ENCODE assay signal across 24 cellular contexts in the genomic region with DNA sequence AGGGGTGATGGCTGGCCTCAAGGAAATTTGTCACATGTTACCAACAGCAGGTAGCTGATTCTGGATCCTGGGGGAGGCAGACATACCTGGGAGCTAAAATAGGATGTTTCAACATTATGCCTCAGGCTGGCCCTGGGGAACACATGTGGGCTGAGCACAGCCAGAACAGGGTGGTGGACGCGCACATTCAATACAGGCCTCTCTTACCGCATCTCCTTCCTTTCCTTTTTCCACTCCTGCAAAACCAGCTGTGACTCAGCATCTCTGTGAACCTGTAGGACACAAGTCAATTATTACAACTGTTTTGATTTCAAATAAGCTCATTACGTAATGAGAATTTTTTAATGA.
DNase-seq lines count a peak whose midpoint lies in the region; ATAC-seq, FAIRE-seq and TF ChIP-seq lines count a peak whose summit lies in the region.
"Had no signal": no experiment of that assay in that cellular context is flagged by ENCODE, and none has a peak within 500 bp of the region (broad histone marks: within the 10 kb centered on the region; RNA-seq: fewer than 3 reads in every experiment).

No MANE protein-coding gene starts in this region.

- no peak for DNase-seq in activated T-cell treated with anti-CD3 and anti-CD28 coated beads, Interleukin-2, amount 50 U/mL, for 24 hours
- DNase-seq in activated T-cell treated with anti-CD3 and anti-CD28 coated beads, Interleukin-2, amount 50 U/mL, for 1 hour: no peak
- DNase-seq in adipocyte (ENCODE audit: low read depth) (peak; percentile 18), iris pigment epithelial cell (ENCODE audit: low read depth) (peak; percentile 87), urothelium cell line (ENCODE audit: low spot score) (peak; percentile 11), dorsolateral prefrontal cortex (no peak)
- DNase-seq in activated CD8-positive, alpha-beta memory T cell treated with anti-CD3 and anti-CD28 coated beads for 24 hours: no peak
- DNase-seq: activated naive CD4-positive, alpha-beta T cell treated with anti-CD3 and anti-CD28 coated beads for 36 hours; aorta; cerebellar nuclear complex; COR-L47; DND-41; effector memory CD8-positive, alpha-beta T cell; H9; head of caudate nucleus; NCI-H1436 treated with DMSO at 0.1 percent for 48 hours; nucleus accumbens; spleen; stomach; T-helper 17 cell; upper lobe of right lung had no signal

- peaks cover 68% of the 10 kb centered on the region for H3K36me3 ChIP-seq in adipocyte (ENCODE audit: control insufficient read depth, insufficient read depth, low read length, severe bottlenecking)

- no peak for FAIRE-seq in urothelium cell line (lab: Jason Lieb, UNC)

- H3K9me3 Mint-ChIP-seq in activated T-cell treated with anti-CD3 and anti-CD28 coated beads, Interleukin-2, amount 50 U/mL, for 24 hours: no peaks in the 10 kb centered on the region
- H3K9me3 Mint-ChIP-seq: activated naive CD4-positive, alpha-beta T cell treated with anti-CD3 and anti-CD28 coated beads for 36 hours; effector memory CD8-positive, alpha-beta T cell; H9 had no signal

- no peaks in the 10 kb centered on the region for H3K27me3 ChIP-seq in adipocyte (replicated peaks; ENCODE audit: control insufficient read depth, insufficient read depth, low read length)
- H3K27me3 ChIP-seq in dorsolateral prefrontal cortex: no peaks in the 10 kb centered on the region
- H3K27me3 ChIP-seq: spleen, stomach, upper lobe of right lung had no signal

- no peak for ATAC-seq in HG02840 (IDR thresholded peaks at IDR 0.05; ENCODE audit: low FRiP score, unreplicated experiment)
- ATAC-seq: effector memory CD8-positive, alpha-beta T cell; T-helper 17 cell; upper lobe of right lung had no signal

- intact Hi-C loops in dorsolateral prefrontal cortex (cut with DNase I): no loop called here

- peaks cover 15% of the 10 kb centered on the region for H3K4me1 ChIP-seq in adipocyte (ENCODE audit: control insufficient read depth, insufficient read depth, low read length)
- H3K4me1 ChIP-seq: spleen, upper lobe of right lung had no signal

- H3K4me1 Mint-ChIP-seq in activated T-cell treated with anti-CD3 and anti-CD28 coated beads, Interleukin-2, amount 50 U/mL, for 24 hours (ENCODE audit: low read depth): no peaks in the 10 kb centered on the region

- H3K9ac ChIP-seq in adipocyte (ENCODE audit: low read length): no peak overlapping the region

- no peak for TF ChIP-seq CTCF in dorsolateral prefrontal cortex (IDR thresholded peaks at IDR 0.05 in 54 of 56, conservative IDR thresholded peaks at IDR 0.05 in 2 of 56; ENCODE audit: low read depth in 1 of 56, partially characterized antibody in 56 of 56)

- no peaks in the 10 kb centered on the region for H3K27me3 Mint-ChIP-seq in activated T-cell treated with anti-CD3 and anti-CD28 coated beads, Interleukin-2, amount 50 U/mL, for 24 hours
- H3K27me3 Mint-ChIP-seq: effector memory CD8-positive, alpha-beta T cell; T-helper 17 cell had no signal

- H3K27ac Mint-ChIP-seq in activated T-cell treated with anti-CD3 and anti-CD28 coated beads, Interleukin-2, amount 50 U/mL, for 24 hours: peak overlapping the region; percentile 27
- H3K27ac Mint-ChIP-seq: activated naive CD4-positive, alpha-beta T cell treated with anti-CD3 and anti-CD28 coated beads for 36 hours had no signal

- H3K4me3 Mint-ChIP-seq in activated T-cell treated with anti-CD3 and anti-CD28 coated beads, Interleukin-2, amount 50 U/mL, for 24 hours: no peak overlapping the region
- H3K4me3 Mint-ChIP-seq: activated naive CD4-positive, alpha-beta T cell treated with anti-CD3 and anti-CD28 coated beads for 36 hours; effector memory CD8-positive, alpha-beta T cell; H9; T-helper 17 cell had no signal

- H3K4me3 ChIP-seq in adipocyte (ENCODE audit: low read length): no peak overlapping the region
- H3K4me3 ChIP-seq in dorsolateral prefrontal cortex: no peak overlapping the region
- H3K4me3 ChIP-seq: spleen, stomach, upper lobe of right lung had no signal

- H3K9me3 ChIP-seq in adipocyte (ENCODE audit: control insufficient read depth, low read length): no peaks in the 10 kb centered on the region
- H3K9me3 ChIP-seq: spleen, stomach, upper lobe of right lung had no signal

- peaks cover 89% of the 10 kb centered on the region for H3K36me3 Mint-ChIP-seq in activated T-cell treated with anti-CD3 and anti-CD28 coated beads, Interleukin-2, amount 50 U/mL, for 24 hours (ENCODE audit: low read depth)

- no peak overlapping the region for H3K27ac ChIP-seq in dorsolateral prefrontal cortex
- H3K27ac ChIP-seq: 22Rv1, spleen, stomach, upper lobe of right lung, VCaP had no signal

Comparison
In these comparisons a context has a peak if more than half of its experiments do, and no peak if none do; other contexts are left out.
1. DNase-seq: peak in adipocyte (single experiment), iris pigment epithelial cell (single experiment) and urothelium cell line (single experiment); none in activated T-cell treated with anti-CD3 and anti-CD28 coated beads, Interleukin-2, amount 50 U/mL, for 24 hours (single experiment), activated T-cell treated with anti-CD3 and anti-CD28 coated beads, Interleukin-2, amount 50 U/mL, for 1 hour (single experiment), dorsolateral prefrontal cortex (0 of 10) and activated CD8-positive, alpha-beta memory T cell treated with anti-CD3 and anti-CD28 coated beads for 24 hours (single experiment).